10 cellular contexts compared by ENCODE assay signal in genomic region chr1:109162626-109163025, GRCh38. TPM values are rescaled to one million over a fixed set of nuclear protein-coding genes. Genes with fewer than 3 reads are reported as not detected.
A peak's percentile ranks its signal among the peaks of the same experiment; 100 is the strongest.
DNase-seq lines count a peak whose midpoint lies in the region; ATAC-seq, FAIRE-seq and TF ChIP-seq lines count a peak whose summit lies in the region.
"Had no signal": no experiment of that assay in that cellular context is flagged by ENCODE, and none has a peak within 500 bp of the region (broad histone marks: within the 10 kb centered on the region; RNA-seq: fewer than 3 reads in every experiment).

No MANE protein-coding gene starts in this region.

- peaks cover 8% of the 10 kb centered on the region for H3K4me1 ChIP-seq in mesenchymal stem cell (ENCODE audit: control insufficient read depth, insufficient read depth, low read depth, low read length)
- H3K4me1 ChIP-seq in upper lobe of right lung, result peaks cover 23% of the 10 kb centered on the region

- BruUV-seq in Calu3 (replicated peaks; lab: Mats Ljungman, UMichigan), result no TSS peak

- H4K8ac ChIP-seq in mesenchymal stem cell (ENCODE audit: low read length), result peak overlapping the region; percentile 92

- no peak for DNase-seq in activated naive CD8-positive, alpha-beta T cell treated with anti-CD3 and anti-CD28 coated beads, Interleukin-2, amount 10 ng/mL, durations not matched to agents 7 days and 5 days
- no peak for DNase-seq in activated naive CD8-positive, alpha-beta T cell treated with anti-CD3 and anti-CD28 coated beads for 36 hours
- DNase-seq in mesenchymal stem cell, result no peak
- DNase-seq in upper lobe of right lung, result no peak
- DNase-seq in Calu3, result no peak
- DNase-seq in WTC11 (ENCODE audit: low spot score), result no peak
- no peak for DNase-seq in H54 (ENCODE audit: insufficient read length, low spot score)
- DNase-seq: activated CD4-positive, CD25-positive, alpha-beta regulatory T cell had no signal

- no peaks in the 10 kb centered on the region for H3K9me3 Mint-ChIP-seq in activated naive CD8-positive, alpha-beta T cell treated with anti-CD3 and anti-CD28 coated beads, Interleukin-2, amount 10 ng/mL, durations not matched to agents 7 days and 5 days
- H3K9me3 Mint-ChIP-seq in activated naive CD8-positive, alpha-beta T cell treated with anti-CD3 and anti-CD28 coated beads for 36 hours, result no peaks in the 10 kb centered on the region
- H3K9me3 Mint-ChIP-seq in Calu3 (ENCODE audit: low read depth, unreplicated experiment) (no peaks in the 10 kb centered on the region), WTC11 (no peaks in the 10 kb centered on the region)
- H3K9me3 Mint-ChIP-seq: naive thymus-derived CD8-positive, alpha-beta T cell had no signal

- H3K27ac ChIP-seq in mesenchymal stem cell (ENCODE audit: low read length, poor library complexity, severe bottlenecking), result no peak overlapping the region
- peak overlapping the region; percentile 77 for H3K27ac ChIP-seq in upper lobe of right lung

- no peak overlapping the region for H3K9ac ChIP-seq in mesenchymal stem cell (ENCODE audit: low read length)

- peak overlapping the region; percentile 84 for H3K27ac Mint-ChIP-seq in activated naive CD8-positive, alpha-beta T cell treated with anti-CD3 and anti-CD28 coated beads, Interleukin-2, amount 10 ng/mL, durations not matched to agents 7 days and 5 days
- H3K27ac Mint-ChIP-seq in activated naive CD8-positive, alpha-beta T cell treated with anti-CD3 and anti-CD28 coated beads for 36 hours, result no peak overlapping the region
- H3K27ac Mint-ChIP-seq in Calu3 (ENCODE audit: unreplicated experiment) (no peak overlapping the region), WTC11 (no peak overlapping the region)

- H2BK5ac ChIP-seq in mesenchymal stem cell (ENCODE audit: low read depth, low read length, poor library complexity, severe bottlenecking), result no peak overlapping the region

- H2AK5ac ChIP-seq in mesenchymal stem cell (ENCODE audit: low read length, severe bottlenecking), result no peak overlapping the region

- peak overlapping the region; percentile 51 for H3K4me3 Mint-ChIP-seq in activated naive CD8-positive, alpha-beta T cell treated with anti-CD3 and anti-CD28 coated beads, Interleukin-2, amount 10 ng/mL, durations not matched to agents 7 days and 5 days
- no peak overlapping the region for H3K4me3 Mint-ChIP-seq in activated naive CD8-positive, alpha-beta T cell treated with anti-CD3 and anti-CD28 coated beads for 36 hours
- H3K4me3 Mint-ChIP-seq in Calu3 (ENCODE audit: low read depth, unreplicated experiment) (no peak overlapping the region), WTC11 (no peak overlapping the region)

- peak overlapping the region; percentile 72 for H4K91ac ChIP-seq in mesenchymal stem cell (ENCODE audit: low read length)

- H3K4me1 Mint-ChIP-seq in activated naive CD8-positive, alpha-beta T cell treated with anti-CD3 and anti-CD28 coated beads, Interleukin-2, amount 10 ng/mL, durations not matched to agents 7 days and 5 days, result peaks cover 25% of the 10 kb centered on the region
- H3K4me1 Mint-ChIP-seq in activated naive CD8-positive, alpha-beta T cell treated with anti-CD3 and anti-CD28 coated beads for 36 hours, result peaks cover 20% of the 10 kb centered on the region
- no peaks in the 10 kb centered on the region for H3K4me1 Mint-ChIP-seq in Calu3 (ENCODE audit: low read depth, unreplicated experiment)
- peaks cover 13% of the 10 kb centered on the region for H3K4me1 Mint-ChIP-seq in WTC11

- peak overlapping the region; percentile 59 to 98 for H2BK12ac ChIP-seq in mesenchymal stem cell (ENCODE audit: low read length in 2 of 2)

- H3K79me1 ChIP-seq in mesenchymal stem cell (replicated peaks; ENCODE audit: low read length, poor library complexity, severe bottlenecking), result no peaks in the 10 kb centered on the region

- POLR2A ChIA-PET in activated naive CD8-positive, alpha-beta T cell treated with anti-CD3 and anti-CD28 coated beads, Interleukin-2, amount 10 ng/mL, durations not matched to agents 7 days and 5 days (lab: Charles Lee), result interaction anchor here (1.2 to 1.7 kb wide), 3 partner anchors 52 to 206 kb away, joined by 3 to 8 read pairs (median 3); no protein-coding TSS in a partner anchor
- POLR2A ChIA-PET in WTC11 (lab: Charles Lee), result no interaction called here

- H3K4ac ChIP-seq in mesenchymal stem cell (ENCODE audit: low read depth in 1 of 2, low read length in 2 of 2), result no peak overlapping the region

- H3K4me3 ChIP-seq in WI38 (ENCODE audit: low read depth, low read length), result peak overlapping the region; percentile 24
- no peak overlapping the region for H3K4me3 ChIP-seq in mesenchymal stem cell (ENCODE audit: insufficient read depth in 1 of 2, low read depth in 1 of 2, low read length in 2 of 2)
- H3K4me3 ChIP-seq in upper lobe of right lung, result no peak overlapping the region

- no peak overlapping the region for H3K23ac ChIP-seq in mesenchymal stem cell (ENCODE audit: low read length in 2 of 2)

- no peak overlapping the region for H2AFZ ChIP-seq in mesenchymal stem cell (ENCODE audit: low read depth, low read length)

- H3K9me3 ChIP-seq in mesenchymal stem cell (ENCODE audit: control insufficient read depth, low read length), result no peaks in the 10 kb centered on the region
- no peaks in the 10 kb centered on the region for H3K9me3 ChIP-seq in upper lobe of right lung

- H3K27me3 Mint-ChIP-seq in activated naive CD8-positive, alpha-beta T cell treated with anti-CD3 and anti-CD28 coated beads, Interleukin-2, amount 10 ng/mL, durations not matched to agents 7 days and 5 days, result no peaks in the 10 kb centered on the region
- no peaks in the 10 kb centered on the region for H3K27me3 Mint-ChIP-seq in activated naive CD8-positive, alpha-beta T cell treated with anti-CD3 and anti-CD28 coated beads for 36 hours
- peaks cover 17% of the 10 kb centered on the region for H3K27me3 Mint-ChIP-seq in Calu3 (ENCODE audit: unreplicated experiment)
- H3K27me3 Mint-ChIP-seq in WTC11 (ENCODE audit: low read depth), result no peaks in the 10 kb centered on the region
- H3K27me3 Mint-ChIP-seq: naive thymus-derived CD8-positive, alpha-beta T cell had no signal

- peak; percentile 36 for ATAC-seq in activated naive CD8-positive, alpha-beta T cell treated with anti-CD3 and anti-CD28 coated beads, Interleukin-2, amount 10 ng/mL, durations not matched to agents 7 days and 5 days (ENCODE audit: low read depth)
- ATAC-seq in upper lobe of right lung, result peak; percentile 30
- ATAC-seq in WTC11, result no peak

- H3K36me3 ChIP-seq in mesenchymal stem cell (ENCODE audit: control insufficient read depth in 1 of 2, insufficient read depth in 2 of 2, low read depth in 1 of 2, low read length in 2 of 2) (no peaks in the 10 kb centered on the region), upper lobe of right lung (no peaks in the 10 kb centered on the region)

- no peak for FAIRE-seq in H54 (lab: Jason Lieb, UNC)

- H3K36me3 Mint-ChIP-seq in activated naive CD8-positive, alpha-beta T cell treated with anti-CD3 and anti-CD28 coated beads, Interleukin-2, amount 10 ng/mL, durations not matched to agents 7 days and 5 days, result no peaks in the 10 kb centered on the region
- no peaks in the 10 kb centered on the region for H3K36me3 Mint-ChIP-seq in activated naive CD8-positive, alpha-beta T cell treated with anti-CD3 and anti-CD28 coated beads for 36 hours
- H3K36me3 Mint-ChIP-seq in Calu3 (ENCODE audit: insufficient read depth, unreplicated experiment), result no peaks in the 10 kb centered on the region
- no peaks in the 10 kb centered on the region for H3K36me3 Mint-ChIP-seq in WTC11

- H2BK120ac ChIP-seq in mesenchymal stem cell (ENCODE audit: low read depth, low read length), result no peak overlapping the region

- TF ChIP-seq CTCF in WI38 (IDR thresholded peaks at IDR 0.05; ENCODE audit: low read depth, low read length) (no peak), upper lobe of right lung (IDR thresholded peaks at IDR 0.05) (no peak), Calu3 (IDR thresholded peaks at IDR 0.05; ENCODE audit: unreplicated experiment) (no peak), WTC11 (IDR thresholded peaks at IDR 0.05) (no peak)

- peak overlapping the region in 1 of 2 experiments; percentile 77 for H3K18ac ChIP-seq in mesenchymal stem cell (ENCODE audit: low read depth in 1 of 2, low read length in 2 of 2)

- CTCF ChIA-PET in Calu3 (lab: Charles Lee) (interaction anchor here (0.6 to 1.1 kb wide), 2 partner anchors 19 to 202 kb away, joined by 3 read pairs; no protein-coding TSS in a partner anchor), WTC11 (lab: Charles Lee) (interaction anchor here (1.3 to 2.5 kb wide), 3 partner anchors 29 to 62 kb away, joined by 5 to 12 read pairs (median 7); no protein-coding TSS in a partner anchor)

- no peak overlapping the region for H3K4me2 ChIP-seq in mesenchymal stem cell (ENCODE audit: low read length, poor library complexity, severe bottlenecking)

- intact Hi-C loops in upper lobe of right lung (cut with DNase I), result no loop called here
- intact Hi-C loops in Calu3 (cut with micrococcal nuclease; ENCODE audit: unreplicated experiment), result no loop called here

- H3K27me3 ChIP-seq in mesenchymal stem cell (ENCODE audit: control insufficient read depth in 1 of 2, insufficient read depth in 1 of 2, low read length in 2 of 2) (no peaks in the 10 kb centered on the region), upper lobe of right lung (no peaks in the 10 kb centered on the region)

- H3K14ac ChIP-seq in mesenchymal stem cell (ENCODE audit: low read length in 2 of 2), result no peak overlapping the region

- no peak overlapping the region for H2BK15ac ChIP-seq in mesenchymal stem cell (ENCODE audit: low read depth, poor library complexity, severe bottlenecking)

- TF ChIP-seq POLR2A in H54 (IDR thresholded peaks at IDR 0.05; ENCODE audit: low read depth, low read length), result no peak

RNA-seq across cellular contexts. Expression of gene ELAPOR1, which starts 48.7 kb away (rescaled TPM):
- total RNA-seq in activated naive CD8-positive, alpha-beta T cell treated with anti-CD3 and anti-CD28 coated beads, Interleukin-2, amount 10 ng/mL, durations not matched to agents 7 days and 5 days, result 1 to 10 TPM; 5.3 to 6.1 TPM
- 1 to 10 TPM; 6.8 to 7.7 TPM for total RNA-seq in activated naive CD8-positive, alpha-beta T cell treated with anti-CD3 and anti-CD28 coated beads for 36 hours
- polyA plus RNA-seq in mesenchymal stem cell (2013, experiment 1 of 2), result 0.35 TPM
- polyA plus RNA-seq in mesenchymal stem cell (2013, experiment 2 of 2), result 0.42 TPM
- total RNA-seq in upper lobe of right lung, result 5.6 TPM
- 0.45 TPM in 1 of 2 replicates, not detected in the other for total RNA-seq in Calu3 (2022)
- 1.1 to 1.5 TPM (median 1.3 TPM) in 3 replicates for total RNA-seq in WTC11 (2021)

RNA-seq across cellular contexts. Expression of gene SARS1, which starts 51.1 kb away (rescaled TPM):
- total RNA-seq in activated naive CD8-positive, alpha-beta T cell treated with anti-CD3 and anti-CD28 coated beads, Interleukin-2, amount 10 ng/mL, durations not matched to agents 7 days and 5 days, result 100 to 1,000 TPM; 176 to 184 TPM
- 100 to 1,000 TPM; 217 to 226 TPM for total RNA-seq in activated naive CD8-positive, alpha-beta T cell treated with anti-CD3 and anti-CD28 coated beads for 36 hours
- 210 TPM for polyA plus RNA-seq in mesenchymal stem cell (2013, experiment 1 of 2)
- polyA plus RNA-seq in mesenchymal stem cell (2013, experiment 2 of 2), result 208 TPM
- 194 TPM for total RNA-seq in upper lobe of right lung
- 119 and 129 TPM in 2 replicates for total RNA-seq in Calu3 (2022)
- 126 to 149 TPM (median 129 TPM) in 3 replicates for total RNA-seq in WTC11 (2021)
